13 cellular contexts compared by ENCODE assay signal in genomic region chr14:91392623-91393303, GRCh38. TPM values are rescaled to one million over a fixed set of nuclear protein-coding genes. Genes with fewer than 3 reads are reported as not detected.
A peak's percentile ranks its signal among the peaks of the same experiment; 100 is the strongest.
DNase-seq lines count a peak whose midpoint lies in the region; ATAC-seq and TF ChIP-seq lines count a peak whose summit lies in the region.
"Had no signal": no experiment of that assay in that cellular context is flagged by ENCODE, and none has a peak within 500 bp of the region (broad histone marks: within the 10 kb centered on the region; RNA-seq: fewer than 3 reads in every experiment).

No MANE protein-coding gene starts in this region.

- no peaks in the 10 kb centered on the region for H3K9me3 ChIP-seq in esophagus squamous epithelium
- H3K9me3 ChIP-seq: gastroesophageal sphincter, pancreas had no signal

- TF ChIP-seq CTCF in esophagus squamous epithelium (IDR thresholded peaks at IDR 0.05): no peak
- TF ChIP-seq CTCF in type B pancreatic cell (conservative IDR thresholded peaks at IDR 0.05): no peak
- TF ChIP-seq CTCF in MCF 10A (IDR thresholded peaks at IDR 0.05; ENCODE audit: unreplicated experiment): no peak

- no peaks in the 10 kb centered on the region for H3K27me3 ChIP-seq in esophagus squamous epithelium
- H3K27me3 ChIP-seq: gastroesophageal sphincter, pancreas had no signal

- peaks cover 41 to 97% (median 71%) of the 10 kb centered on the region in 3 donors for H3K4me1 ChIP-seq in esophagus squamous epithelium

- no TSS peak for BruUV-seq in MCF 10A (replicated peaks; lab: Mats Ljungman, UMichigan)

- POLR2A ChIA-PET in T-cell (lab: Charles Lee) (interaction anchor here in 1 of 2 donors (1.0 kb wide), 1 partner anchor 20 kb away, joined by 3 read pairs; no protein-coding TSS in a partner anchor), MCF 10A (lab: Yijun Ruan, JAX) (interaction anchor here (0.8 to 1.6 kb wide), 4 partner anchors 9 to 31 kb away, joined by 3 to 5 read pairs (median 4); no protein-coding TSS in a partner anchor)

- CTCF ChIA-PET in T-cell (lab: Charles Lee): no interaction called here
- CTCF ChIA-PET in MCF 10A (lab: Yijun Ruan, JAX): no interaction called here

- peak overlapping the region; percentile 91 to 92 for H3K27ac Mint-ChIP-seq in T-cell
- H3K27ac Mint-ChIP-seq in type B pancreatic cell: peak overlapping the region; percentile 86
- H3K27ac Mint-ChIP-seq in MCF 10A (ENCODE audit: low read depth, unreplicated experiment): no peak overlapping the region

- no peak for ATAC-seq in activated T-cell treated with anti-CD3 and anti-CD28 coated beads, Interleukin-2, amount 50 U/mL, for 4 hours
- ATAC-seq in T-cell (replicated peaks in 1 of 4): no peak
- no peak for ATAC-seq in GM19328 (IDR thresholded peaks at IDR 0.05; ENCODE audit: unreplicated experiment)
- ATAC-seq: gastroesophageal sphincter had no signal

- no peaks in the 10 kb centered on the region for H3K27me3 Mint-ChIP-seq in activated T-cell treated with anti-CD3 and anti-CD28 coated beads, Interleukin-2, amount 50 U/mL, for 4 hours (ENCODE audit: low read depth)
- H3K27me3 Mint-ChIP-seq in T-cell: no peaks in the 10 kb centered on the region
- H3K27me3 Mint-ChIP-seq in type B pancreatic cell: no peaks in the 10 kb centered on the region
- H3K27me3 Mint-ChIP-seq in MCF 10A (ENCODE audit: insufficient read depth, unreplicated experiment): no peaks in the 10 kb centered on the region

- WGBS in esophagus squamous epithelium, 2 donors: 28 to 39% methylated on average over 8 to 12 of the region's 19 CpGs

- H3K36me3 Mint-ChIP-seq in activated T-cell treated with anti-CD3 and anti-CD28 coated beads, Interleukin-2, amount 50 U/mL, for 4 hours (ENCODE audit: insufficient read depth): peaks cover 7% of the 10 kb centered on the region
- H3K36me3 Mint-ChIP-seq in T-cell (peaks cover 5% of the 10 kb centered on the region), type B pancreatic cell (no peaks in the 10 kb centered on the region), MCF 10A (ENCODE audit: insufficient read depth, unreplicated experiment) (peaks cover 7% of the 10 kb centered on the region)

- no peaks in the 10 kb centered on the region for H3K9me3 Mint-ChIP-seq in activated T-cell treated with anti-CD3 and anti-CD28 coated beads, Interleukin-2, amount 50 U/mL, for 4 hours
- no peaks in the 10 kb centered on the region for H3K9me3 Mint-ChIP-seq in T-cell
- H3K9me3 Mint-ChIP-seq in type B pancreatic cell: no peaks in the 10 kb centered on the region
- no peaks in the 10 kb centered on the region for H3K9me3 Mint-ChIP-seq in MCF 10A (ENCODE audit: unreplicated experiment)

- peaks cover 94% of the 10 kb centered on the region for H3K4me1 Mint-ChIP-seq in activated T-cell treated with anti-CD3 and anti-CD28 coated beads, Interleukin-2, amount 50 U/mL, for 4 hours (ENCODE audit: low read depth)
- peaks cover 95 to 99% (median 98%) of the 10 kb centered on the region in 3 donors for H3K4me1 Mint-ChIP-seq in T-cell
- peaks cover 60% of the 10 kb centered on the region for H3K4me1 Mint-ChIP-seq in type B pancreatic cell (ENCODE audit: unreplicated experiment)
- peaks cover 27% of the 10 kb centered on the region for H3K4me1 Mint-ChIP-seq in MCF 10A (ENCODE audit: insufficient read depth, unreplicated experiment)

- no peak for DNase-seq in activated T-cell treated with anti-CD3 and anti-CD28 coated beads, Interleukin-2, amount 50 U/mL, for 4 hours
- DNase-seq in activated T-cell treated with anti-CD3 and anti-CD28 coated beads, Interleukin-2, amount 50 U/mL, for 1 hour: no peak
- DNase-seq in T-cell (no peak), esophagus squamous epithelium (lab: John Stamatoyannopoulos, UW) (no peak), type B pancreatic cell (ENCODE audit: extremely low spot score, unreplicated experiment) (no peak), MCF 10A (ENCODE audit: unreplicated experiment) (no peak), EL (no peak)
- DNase-seq: ACHN, NCI-H2029 treated with DMSO at 0.1 percent for 48 hours, T1000 had no signal

- peak overlapping the region in 2 of 4 donors; percentile 2 to 16 for H3K4me3 ChIP-seq in esophagus squamous epithelium
- H3K4me3 ChIP-seq: gastroesophageal sphincter, pancreas had no signal

- peak overlapping the region; percentile 42 to 78 (median 67) for H3K27ac ChIP-seq in esophagus squamous epithelium
- H3K27ac ChIP-seq: gastroesophageal sphincter had no signal

- TF ChIP-seq POLR2A in esophagus squamous epithelium (IDR thresholded peaks at IDR 0.05): no peak

- peak overlapping the region; percentile 47 for H3K4me3 Mint-ChIP-seq in activated T-cell treated with anti-CD3 and anti-CD28 coated beads, Interleukin-2, amount 50 U/mL, for 4 hours
- peak overlapping the region; percentile 63 to 98 (median 69) for H3K4me3 Mint-ChIP-seq in T-cell
- H3K4me3 Mint-ChIP-seq in type B pancreatic cell: peak overlapping the region; percentile 53
- no peak overlapping the region for H3K4me3 Mint-ChIP-seq in MCF 10A (ENCODE audit: unreplicated experiment)

- intact Hi-C loops in esophagus squamous epithelium (cut with DNase I): no loop called here
- intact Hi-C loops in MCF 10A (cut with micrococcal nuclease): no loop called here

- no peaks in the 10 kb centered on the region for H3K36me3 ChIP-seq in esophagus squamous epithelium
- H3K36me3 ChIP-seq: gastroesophageal sphincter, pancreas had no signal

RNA-seq across cellular contexts. Expression of gene CCDC88C, which starts 24.9 kb away (rescaled TPM):
- 10 to 100 TPM; 50.3 to 60.2 (median 58.2) TPM for total RNA-seq in activated T-cell treated with anti-CD3 and anti-CD28 coated beads, Interleukin-2, amount 50 U/mL, for 4 hours
- 100 to 1,000 TPM; 260 to 368 (median 275) TPM for total RNA-seq in T-cell
- total RNA-seq in esophagus squamous epithelium: 10 to 100 TPM; 23.2 to 31.5 (median 29.9) TPM
- total RNA-seq in type B pancreatic cell (ENCODE audit: low replicate concordance): 24.4 and 39.3 TPM in 2 replicates
- total RNA-seq in MCF 10A (2022): 11.4 and 19.7 TPM in 2 replicates
